27 cellular contexts compared by ENCODE assay signal in the genomic region with DNA sequence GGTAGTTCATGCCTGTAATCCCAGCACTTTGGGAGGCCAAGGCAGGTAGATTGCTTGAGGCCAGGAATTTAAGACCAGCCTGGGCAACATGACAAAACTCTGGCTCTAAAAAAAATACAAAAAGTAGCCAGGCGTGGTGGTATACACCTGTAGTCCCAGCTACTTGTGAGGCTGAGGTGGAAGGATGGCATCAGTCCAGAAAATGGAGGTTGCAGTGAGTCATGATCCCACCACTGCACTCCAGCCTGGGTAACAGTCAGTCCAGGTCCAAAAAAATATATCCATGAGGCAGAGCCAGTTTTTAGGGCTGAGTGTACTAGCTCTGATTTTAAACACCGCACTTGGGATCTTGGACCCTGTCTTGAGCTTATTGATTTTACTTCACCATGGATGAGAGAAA. TPM values are rescaled to one million over a fixed set of nuclear protein-coding genes. Genes with fewer than 3 reads are reported as not detected.
DNase-seq lines count a peak whose midpoint lies in the region; ATAC-seq, FAIRE-seq and TF ChIP-seq lines count a peak whose summit lies in the region.
"Had no signal": no experiment of that assay in that cellular context is flagged by ENCODE, and none has a peak within 500 bp of the region (broad histone marks: within the 10 kb centered on the region; RNA-seq: fewer than 3 reads in every experiment).

No MANE protein-coding gene starts in this region.

- H4K20me1 ChIP-seq in H1 (replicated peaks in 1 of 2; ENCODE audit: control insufficient read depth in 1 of 2, insufficient read depth in 2 of 2, low read length in 2 of 2) (no peaks in the 10 kb centered on the region), keratinocyte (ENCODE audit: control insufficient read depth, extremely low read depth, insufficient read depth, low read length) (no peaks in the 10 kb centered on the region)

- no peak overlapping the region for H4K8ac ChIP-seq in H1 (ENCODE audit: extremely low read depth, insufficient read depth, low read length)

- no peaks in the 10 kb centered on the region for H3K36me3 ChIP-seq in RWPE2 (ENCODE audit: low read depth)
- no peaks in the 10 kb centered on the region for H3K36me3 ChIP-seq in H1 (ENCODE audit: control insufficient read depth in 2 of 4, insufficient read depth in 4 of 4, low read length in 3 of 4)
- no peaks in the 10 kb centered on the region for H3K36me3 ChIP-seq in keratinocyte (ENCODE audit: control insufficient read depth in 2 of 2, extremely low read depth in 1 of 2, insufficient read depth in 2 of 2, low read length in 2 of 2)
- H3K36me3 ChIP-seq: MG63 had no signal

- H3K79me2 ChIP-seq in H1 (ENCODE audit: control insufficient read depth in 1 of 2, insufficient read depth in 2 of 2, low read length in 2 of 2) (no peaks in the 10 kb centered on the region), keratinocyte (ENCODE audit: control insufficient read depth, insufficient read depth, low read length) (no peaks in the 10 kb centered on the region)

- peak overlapping the region; percentile 72 for H2BK120ac ChIP-seq in H1 (replicated peaks; ENCODE audit: low read depth, low read length)

- no peaks in the 10 kb centered on the region for H3K79me1 ChIP-seq in H1 (ENCODE audit: low read depth, low read length)

- H3K4me2 ChIP-seq in H1 (ENCODE audit: insufficient read depth in 1 of 2, low read depth in 2 of 2, low read length in 2 of 2) (no peak overlapping the region), keratinocyte (ENCODE audit: control insufficient read depth, extremely low read depth, insufficient read depth, low read depth, low read length) (no peak overlapping the region)
- H3K4me2 ChIP-seq: A549 had no signal

- no peak for TF ChIP-seq RAD21 in H1 (IDR thresholded peaks at IDR 0.05 in 1 of 2, conservative IDR thresholded peaks at IDR 0.05 in 1 of 2; ENCODE audit: low read depth in 2 of 2, low read length in 2 of 2)

- H3K18ac ChIP-seq in H1 (ENCODE audit: extremely low read depth, low read length): no peak overlapping the region

- H2BK12ac ChIP-seq in H1 (ENCODE audit: low read depth, low read length): no peak overlapping the region

- no peak for FAIRE-seq in H1 (lab: Jason Lieb, UNC)
- FAIRE-seq in keratinocyte (lab: Jason Lieb, UNC): no peak
- FAIRE-seq: A549, GM12891, HepG2 had no signal

- H3K23ac ChIP-seq in H1 (ENCODE audit: insufficient read length): no peak overlapping the region

- H3K27ac ChIP-seq in RWPE2 (ENCODE audit: poor library complexity, severe bottlenecking): peak overlapping the region; percentile 94
- H3K27ac ChIP-seq in H1 (ENCODE audit: low read depth, low read length): no peak overlapping the region
- no peak overlapping the region for H3K27ac ChIP-seq in keratinocyte (ENCODE audit: control insufficient read depth, insufficient read depth, low read length)
- H3K27ac ChIP-seq: A549, RWPE1 had no signal

- H3K9me1 ChIP-seq in keratinocyte (ENCODE audit: control insufficient read depth, extremely low read depth, insufficient read depth, low read length): no peaks in the 10 kb centered on the region

- H2BK5ac ChIP-seq in H1 (ENCODE audit: low read depth, low read length): no peak overlapping the region

- CTCF ChIA-PET in H1 (lab: Charles Lee; ENCODE audit: partially characterized antibody): interaction anchor here (0.7 to 3.3 kb wide), 6 partner anchors 10 to 494 kb away, joined by 3 to 34 read pairs (median 3); no protein-coding TSS in a partner anchor

- H2AFZ ChIP-seq in H1 (ENCODE audit: low read length) (no peak overlapping the region), keratinocyte (ENCODE audit: control insufficient read depth, low read length) (no peak overlapping the region)

- WGBS in H1 (ENCODE audit: extremely low coverage in 1 of 2, insufficient coverage in 1 of 2, insufficient read length in 1 of 2, insufficient replicate concordance in 2 of 2, low coverage in 1 of 2, low lambda C conversion rate in 2 of 2, missing lambda C conversion rate in 1 of 2), 2 experiments: 73% methylated on average over 2 of the region's 2 CpGs; no CpG with 5 or more reads in 1 of the 2 experiments

- dilution Hi-C loops in keratinocyte (cut with MboI; ENCODE audit: extremely low pct_ligation_motif_present, low sequenced_read_pairs): no loop called here

- H2AK5ac ChIP-seq in H1 (ENCODE audit: low read depth, low read length): no peak overlapping the region

- H3K9me3 ChIP-seq in RWPE2 (ENCODE audit: severe bottlenecking): no peaks in the 10 kb centered on the region
- H3K9me3 ChIP-seq in H1 (ENCODE audit: insufficient read depth in 2 of 2, low read depth in 1 of 2, low read length in 1 of 2): 0 out of 4 replicates have a peak, but pooled peaks cover 0 to 8% of the 10 kb centered on the region in 2 experiments
- no peaks in the 10 kb centered on the region for H3K9me3 ChIP-seq in keratinocyte (ENCODE audit: control insufficient read depth, low read depth, low read length)
- H3K9me3 ChIP-seq: MG63 had no signal

- H3K4me1 ChIP-seq in RWPE2 (ENCODE audit: insufficient read depth, poor library complexity, severe bottlenecking) (peaks cover 24% of the 10 kb centered on the region), H1 (replicated peaks in 1 of 4; ENCODE audit: control insufficient read depth in 3 of 4, insufficient read depth in 4 of 4, low read length in 3 of 4) (peaks cover 0 to 5% (median 3%) of the 10 kb centered on the region in 4 experiments; a peak in 3 of 7 replicates), keratinocyte (ENCODE audit: control insufficient read depth, extremely low read depth, insufficient read depth, low read length) (peaks cover 24% of the 10 kb centered on the region)
- H3K4me1 ChIP-seq: Caco-2 had no signal

- no peak overlapping the region for H2BK20ac ChIP-seq in H1 (ENCODE audit: low read length)

- H3K56ac ChIP-seq in H1 (replicated peaks; ENCODE audit: insufficient read length, low read depth, low read length): peak overlapping the region; percentile 73

- H2BK15ac ChIP-seq in H1 (ENCODE audit: low read length): no peak overlapping the region

- H3K27me3 ChIP-seq in RWPE2 (ENCODE audit: insufficient read depth, poor library complexity, severe bottlenecking) (no peaks in the 10 kb centered on the region), H1 (replicated peaks in 1 of 4; ENCODE audit: control insufficient read depth in 3 of 4, extremely low read depth in 1 of 4, insufficient read depth in 3 of 4, low read length in 3 of 4) (no peaks in the 10 kb centered on the region), keratinocyte (ENCODE audit: control insufficient read depth, extremely low read depth, insufficient read depth, low read length) (no peaks in the 10 kb centered on the region)
- H3K27me3 ChIP-seq: MG63 had no signal

- H3K9ac ChIP-seq in H1 (replicated peaks in 1 of 4; ENCODE audit: extremely low read depth in 1 of 4, low read depth in 3 of 4, low read length in 3 of 4): no peak overlapping the region
- no peak overlapping the region for H3K9ac ChIP-seq in keratinocyte (ENCODE audit: control insufficient read depth, extremely low read depth, insufficient read depth, low read length)

- no peak for TF ChIP-seq EP300 in H1 (IDR thresholded peaks at IDR 0.05; ENCODE audit: borderline replicate concordance in 1 of 2, low read depth in 2 of 2, low read length in 2 of 2)

- no peak for TF ChIP-seq POLR2A in H1 (IDR thresholded peaks at IDR 0.05; ENCODE audit: control extremely low read depth in 1 of 2, low read depth in 2 of 2, low read length in 2 of 2)

- no peak for ATAC-seq in RWPE2 (ENCODE audit: low read depth)
- no peak for ATAC-seq in HG02588 (IDR thresholded peaks at IDR 0.05; ENCODE audit: unreplicated experiment)
- ATAC-seq: A549, HepG2 had no signal

- no peak overlapping the region for H4K5ac ChIP-seq in H1 (ENCODE audit: insufficient read length, low read depth, low read length)

- DNase-seq in M059J (ENCODE audit: low read depth): peak; percentile 44
- DNase-seq in RWPE2 (ENCODE audit: low spot score): no peak
- no peak for DNase-seq in H1 (ENCODE audit: low read depth in 1 of 2, low spot score in 2 of 2)
- peak; percentile 33 for DNase-seq in keratinocyte (ENCODE audit: low read depth, low spot score)
- DNase-seq in epidermal melanocyte (ENCODE audit: insufficient read length, low spot score): no peak
- no peak for DNase-seq in AG20443 (ENCODE audit: low spot score)
- DNase-seq: C1 segment of cervical spinal cord; Caco-2; CD4-positive, alpha-beta memory T cell; DMS79; GF-D8; GOT3; HCEC 1CT; Kasumi-1; MG63; NCI-H1105 treated with DMSO at 0.1 percent for 48 hours; NCI-H146; NCI-H1930; NCI-H2107; NCI-H446; NCI-H526; SHP77 treated with DMSO at 0.1 percent for 48 hours had no signal

- H3K23me2 ChIP-seq in H1 (ENCODE audit: low read depth, low read length): 0 out of 2 replicates have a peak, but pooled peaks cover 2% of the 10 kb centered on the region

- no peak overlapping the region for H4K91ac ChIP-seq in H1 (replicated peaks; ENCODE audit: insufficient read length, low read length)

- TF ChIP-seq CTCF in RWPE2 (IDR thresholded peaks at IDR 0.05; ENCODE audit: poor library complexity, severe bottlenecking): no peak
- no peak for TF ChIP-seq CTCF in H1 (IDR thresholded peaks at IDR 0.05; ENCODE audit: control extremely low read depth in 1 of 3, insufficient read depth in 1 of 3, low read depth in 1 of 3, low read length in 3 of 3)
- no peak for TF ChIP-seq CTCF in keratinocyte (optimal IDR thresholded peaks at IDR 0.05 in 1 of 3, IDR thresholded peaks at IDR 0.05 in 1 of 3, conservative IDR thresholded peaks at IDR 0.05 in 1 of 3; ENCODE audit: extremely low read depth in 1 of 3, insufficient read depth in 2 of 3, low read length in 3 of 3)

- no peak overlapping the region for H3K4ac ChIP-seq in H1 (replicated peaks; ENCODE audit: insufficient read length, low read depth, low read length)

- H3K14ac ChIP-seq in H1 (ENCODE audit: insufficient read length): no peak overlapping the region

- H3K4me3 ChIP-seq in RWPE2 (ENCODE audit: severe bottlenecking) (no peak overlapping the region), H1 (ENCODE audit: extremely low read depth in 1 of 4, insufficient read depth in 2 of 4, low read depth in 3 of 4, low read length in 4 of 4) (no peak overlapping the region), keratinocyte (ENCODE audit: control insufficient read depth in 2 of 3, extremely low read depth in 1 of 3, insufficient read depth in 2 of 3, low read depth in 1 of 3, low read length in 3 of 3) (no peak overlapping the region)
- H3K4me3 ChIP-seq: A549, MG63 had no signal

- POLR2A ChIA-PET in H1 (lab: Charles Lee; ENCODE audit: partially characterized antibody): interaction anchor here (1.4 kb wide), 1 partner anchor 78 kb away, joined by 3 read pairs; the partner anchor contains the start of gene ISCU

RNA-seq across cellular contexts. Expression of gene FICD, which starts 30.6 kb away (rescaled TPM):
- 9.7 and 12.5 TPM in 2 replicates for total RNA-seq in M059J (2014; rRNA removed; shearing (Covaris generic))
- 6.0 TPM in 2 replicates for total RNA-seq in H1 (2021; fragmentation: NEBNext Ultra II Directional; extraction: Animal tissue kit (Norgen Biotek cat#: 25700))
- polyA plus RNA-seq in H1 (2011; rRNA removed) (2.2 and 3.0 TPM in 2 replicates), keratinocyte (0.31 to 0.70 TPM (median 0.47 TPM) in 3 replicates)
- polyA plus RNA-seq in H1 (2011; cell fraction: cytosol; rRNA removed): 2.3 TPM
- polyA plus RNA-seq in H1 (2011; cell fraction: nucleus; rRNA removed): 6.1 TPM
- polyA plus RNA-seq in H1 (2012, experiment 1 of 2): 4.6 to 6.0 TPM (median 5.7 TPM) in 4 replicates
- polyA plus RNA-seq in H1 (2012, experiment 2 of 2): 1.9 TPM
- polyA plus RNA-seq in H1 (2013, experiment 1 of 2): 5.6 TPM
- 6.5 TPM for polyA plus RNA-seq in H1 (2013, experiment 2 of 2)
- 5.3 TPM in 2 replicates for polyA minus RNA-seq in H1 (2011; rRNA and poly(A)+ RNA removed)
- polyA minus RNA-seq in H1 (2011; cell fraction: cytosol; rRNA and poly(A)+ RNA removed): 4.6 TPM
- 7.9 TPM for polyA minus RNA-seq in H1 (2011; cell fraction: nucleus; rRNA and poly(A)+ RNA removed)
- 1.5 TPM for polyA plus RNA-seq in keratinocyte (2011; ENCODE audit: low read depth)
- polyA plus RNA-seq in keratinocyte (2011; cell fraction: cytosol; rRNA removed): 0.32 and 0.34 TPM in 2 replicates
- 1.4 and 1.5 TPM in 2 replicates for polyA plus RNA-seq in keratinocyte (2011; cell fraction: nucleus; rRNA removed)
- polyA plus RNA-seq in keratinocyte (2012; ENCODE audit: low replicate concordance): 0.74 and 4.5 TPM in 2 replicates
- 0.67 to 1.7 TPM (median 1.2 TPM) in 3 replicates for polyA minus RNA-seq in keratinocyte
- polyA minus RNA-seq in keratinocyte (2011; cell fraction: cytosol; rRNA and poly(A)+ RNA removed): 0.96 TPM
- 1.3 and 1.7 TPM in 2 replicates for polyA minus RNA-seq in keratinocyte (2011; cell fraction: nucleus; rRNA and poly(A)+ RNA removed)

Comparison
In these comparisons a context has a peak if more than half of its experiments do, and no peak if none do; other contexts are left out.
1. DNase-seq: peak in M059J (single experiment) and keratinocyte (single experiment); none in RWPE2 (single experiment), H1 (0 of 2), epidermal melanocyte (single experiment) and AG20443 (single experiment).